Comparison of ENCODE assay signal across 18 cellular contexts in the genomic region with DNA sequence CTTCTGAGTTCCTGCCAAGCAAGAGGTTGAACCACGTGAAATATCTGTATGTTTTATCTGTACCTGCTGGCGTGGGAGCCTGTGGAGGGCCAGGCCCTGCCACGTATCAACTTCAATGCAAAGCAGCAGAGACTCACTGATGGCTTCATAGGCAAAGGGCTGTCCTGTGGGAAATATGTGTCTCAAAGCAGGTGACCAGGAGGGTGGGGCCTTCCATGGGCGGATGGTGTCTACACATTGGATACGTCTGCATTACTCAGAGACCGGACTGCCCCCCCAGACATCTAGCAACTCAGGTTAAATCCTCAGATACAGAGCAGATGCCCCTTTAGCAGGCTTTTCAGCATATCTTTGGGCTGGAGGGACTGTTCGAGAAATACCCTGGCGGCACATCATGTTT.
DNase-seq lines count a peak whose midpoint lies in the region; ATAC-seq and TF ChIP-seq lines count a peak whose summit lies in the region.
"Had no signal": no experiment of that assay in that cellular context is flagged by ENCODE, and none has a peak within 500 bp of the region (broad histone marks: within the 10 kb centered on the region; RNA-seq: fewer than 3 reads in every experiment).

No MANE protein-coding gene starts in this region.

- H3K9me3 ChIP-seq in upper lobe of right lung (no peaks in the 10 kb centered on the region), uterus (no peaks in the 10 kb centered on the region)
- H3K9me3 ChIP-seq: A549 had no signal

- TF ChIP-seq CTCF in natural killer cell (IDR thresholded peaks at IDR 0.05) (no peak), upper lobe of right lung (IDR thresholded peaks at IDR 0.05) (no peak), uterus (IDR thresholded peaks at IDR 0.05) (no peak)

- H3K36me3 Mint-ChIP-seq in natural killer cell treated with Interleukin-12 subunit alpha and Interleukin-12 subunit beta and Interleukin-15 and Interleukin-18, amount 100 ng/mL, for 72 hours: no peaks in the 10 kb centered on the region
- H3K36me3 Mint-ChIP-seq in natural killer cell: no peaks in the 10 kb centered on the region
- H3K36me3 Mint-ChIP-seq: CD4-positive, alpha-beta memory T cell had no signal

- H3K27ac ChIP-seq in upper lobe of right lung (no peak overlapping the region), uterus (no peak overlapping the region)
- H3K27ac ChIP-seq: 22Rv1, A549, C4-2B had no signal

- H3K27me3 ChIP-seq in upper lobe of right lung: no peaks in the 10 kb centered on the region
- no peaks in the 10 kb centered on the region for H3K27me3 ChIP-seq in uterus

- H3K4me1 ChIP-seq in upper lobe of right lung: no peaks in the 10 kb centered on the region
- no peaks in the 10 kb centered on the region for H3K4me1 ChIP-seq in uterus
- H3K4me1 ChIP-seq: A549 had no signal

- no peak overlapping the region for H3K4me3 Mint-ChIP-seq in natural killer cell treated with Interleukin-12 subunit alpha and Interleukin-12 subunit beta and Interleukin-15 and Interleukin-18, amount 100 ng/mL, for 72 hours
- H3K4me3 Mint-ChIP-seq in natural killer cell: no peak overlapping the region
- H3K4me3 Mint-ChIP-seq: CD4-positive, alpha-beta memory T cell; H9 had no signal

- peaks cover 4 to 7% of the 10 kb centered on the region in 2 donors for H3K27me3 Mint-ChIP-seq in natural killer cell treated with Interleukin-12 subunit alpha and Interleukin-12 subunit beta and Interleukin-15 and Interleukin-18, amount 100 ng/mL, for 72 hours
- H3K27me3 Mint-ChIP-seq in natural killer cell (ENCODE audit: low read depth in 2 of 2): peaks cover 6% of the 10 kb centered on the region in 2 donors

- no peak overlapping the region for H3K27ac Mint-ChIP-seq in natural killer cell treated with Interleukin-12 subunit alpha and Interleukin-12 subunit beta and Interleukin-15 and Interleukin-18, amount 100 ng/mL, for 72 hours
- no peak overlapping the region for H3K27ac Mint-ChIP-seq in natural killer cell
- H3K27ac Mint-ChIP-seq: CD4-positive, alpha-beta memory T cell; H9 had no signal

- H3K4me1 Mint-ChIP-seq in natural killer cell treated with Interleukin-12 subunit alpha and Interleukin-12 subunit beta and Interleukin-15 and Interleukin-18, amount 100 ng/mL, for 72 hours (ENCODE audit: low read depth in 2 of 2): no peaks in the 10 kb centered on the region
- no peaks in the 10 kb centered on the region for H3K4me1 Mint-ChIP-seq in natural killer cell
- H3K4me1 Mint-ChIP-seq: CD4-positive, alpha-beta memory T cell had no signal

- H3K4me3 ChIP-seq in upper lobe of right lung (no peak overlapping the region), uterus (no peak overlapping the region)
- H3K4me3 ChIP-seq: A549 had no signal

- intact Hi-C loops in natural killer cell (cut with micrococcal nuclease): no loop called here
- intact Hi-C loops in sciatic nerve (cut with DNase I): no loop called here
- intact Hi-C loops in upper lobe of right lung (cut with DNase I): no loop called here
- intact Hi-C loops in uterus (cut with DNase I; ENCODE audit: low total_unique reads): no loop called here

- peak; percentile 17 for DNase-seq in activated effector memory CD4-positive, alpha-beta T cell treated with anti-CD3 and anti-CD28 coated beads, Interleukin-2, amount 50 U/mL, for 16 hours
- no peak for DNase-seq in activated effector memory CD4-positive, alpha-beta T cell treated with Interleukin-2 at 50 U/mL for 16 hours
- peak; percentile 16 for DNase-seq in natural killer cell treated with Interleukin-12 subunit alpha and Interleukin-12 subunit beta and Interleukin-15 and Interleukin-18, amount 100 ng/mL, for 72 hours (ENCODE audit: low spot score)
- DNase-seq in natural killer cell: no peak
- DNase-seq in sciatic nerve (ENCODE audit: low spot score): peak; percentile 22
- DNase-seq in upper lobe of right lung: peak; percentile 35
- DNase-seq in uterus: no peak
- DNase-seq: AML-193; Calu3; CD4-positive, alpha-beta memory T cell; DMS79 treated with DMSO at 0.1 percent for 48 hours; GF-D8; H9 had no signal

- H3K36me3 ChIP-seq in upper lobe of right lung: no peaks in the 10 kb centered on the region
- H3K36me3 ChIP-seq in uterus: no peaks in the 10 kb centered on the region

- no peak for TF ChIP-seq POLR2A in uterus (IDR thresholded peaks at IDR 0.05)

- H3K9me3 Mint-ChIP-seq in natural killer cell treated with Interleukin-12 subunit alpha and Interleukin-12 subunit beta and Interleukin-15 and Interleukin-18, amount 100 ng/mL, for 72 hours: no peaks in the 10 kb centered on the region
- H3K9me3 Mint-ChIP-seq in natural killer cell: no peaks in the 10 kb centered on the region

- no peak for ATAC-seq in natural killer cell treated with Interleukin-12 subunit alpha and Interleukin-12 subunit beta and Interleukin-15 and Interleukin-18, amount 100 ng/mL, for 72 hours
- ATAC-seq in natural killer cell (no peak), sciatic nerve (no peak), upper lobe of right lung (no peak), GM19324 (IDR thresholded peaks at IDR 0.05; ENCODE audit: low FRiP score, unreplicated experiment) (no peak)
- ATAC-seq: A549, HepG2 had no signal

Comparison
In these comparisons a context has a peak if more than half of its experiments do, and no peak if none do; other contexts are left out.
1. DNase-seq: peak in activated effector memory CD4-positive, alpha-beta T cell treated with anti-CD3 and anti-CD28 coated beads, Interleukin-2, amount 50 U/mL, for 16 hours (single experiment), natural killer cell treated with Interleukin-12 subunit alpha and Interleukin-12 subunit beta and Interleukin-15 and Interleukin-18, amount 100 ng/mL, for 72 hours (single experiment), sciatic nerve (single experiment) and upper lobe of right lung (single experiment); none in activated effector memory CD4-positive, alpha-beta T cell treated with Interleukin-2 at 50 U/mL for 16 hours (single experiment), natural killer cell (single experiment) and uterus (0 of 2).